1 cellular context compared by ENCODE assay signal in the genomic region with DNA sequence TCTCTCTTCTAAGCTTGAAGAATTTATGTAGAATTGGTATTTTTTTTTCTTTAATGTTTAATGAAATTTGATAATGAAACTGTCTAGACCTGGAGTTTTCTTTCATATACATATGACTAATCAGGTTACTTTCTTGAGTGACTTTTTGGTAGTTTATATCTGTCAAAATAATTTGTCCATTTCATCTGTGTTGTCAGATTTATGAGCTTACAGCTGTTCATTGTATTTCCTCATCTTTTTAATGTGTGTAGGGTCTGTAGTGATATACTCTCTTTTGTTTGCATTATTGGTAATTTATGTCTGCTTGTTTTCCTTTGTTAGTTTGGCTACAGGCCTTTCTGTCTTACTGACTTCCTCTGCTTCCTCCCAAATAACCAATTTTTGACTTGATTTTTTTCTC.
TF ChIP-seq lines count a peak whose summit lies in the region.

No MANE protein-coding gene starts in this region.

TF ChIP-seq in K562, 482 proteins besides CTCF, POLR2A, EP300 and RAD21:
- TF ChIP-seq ZNF318 (IDR thresholded peaks at IDR 0.05; ENCODE audit: borderline replicate concordance in 1 of 2, low read depth in 1 of 2) (no peak), PBX2 (CRISPR knock-in tag; IDR thresholded peaks at IDR 0.05; ENCODE audit: low read depth) (no peak), PBX2 (tag; conservative IDR thresholded peaks at IDR 0.05; ENCODE audit: low read depth) (peak; percentile 77), MEIS2 (IDR thresholded peaks at IDR 0.05; ENCODE audit: partially characterized antibody) (peak; percentile 68), ZBTB2 (IDR thresholded peaks at IDR 0.05) (no peak), CXXC5 (CRISPR knock-in tag; IDR thresholded peaks at IDR 0.05) (no peak), ZNF511 (CRISPR knock-in tag; IDR thresholded peaks at IDR 0.05) (no peak)
- TF ChIP-seq, protein P1, sequence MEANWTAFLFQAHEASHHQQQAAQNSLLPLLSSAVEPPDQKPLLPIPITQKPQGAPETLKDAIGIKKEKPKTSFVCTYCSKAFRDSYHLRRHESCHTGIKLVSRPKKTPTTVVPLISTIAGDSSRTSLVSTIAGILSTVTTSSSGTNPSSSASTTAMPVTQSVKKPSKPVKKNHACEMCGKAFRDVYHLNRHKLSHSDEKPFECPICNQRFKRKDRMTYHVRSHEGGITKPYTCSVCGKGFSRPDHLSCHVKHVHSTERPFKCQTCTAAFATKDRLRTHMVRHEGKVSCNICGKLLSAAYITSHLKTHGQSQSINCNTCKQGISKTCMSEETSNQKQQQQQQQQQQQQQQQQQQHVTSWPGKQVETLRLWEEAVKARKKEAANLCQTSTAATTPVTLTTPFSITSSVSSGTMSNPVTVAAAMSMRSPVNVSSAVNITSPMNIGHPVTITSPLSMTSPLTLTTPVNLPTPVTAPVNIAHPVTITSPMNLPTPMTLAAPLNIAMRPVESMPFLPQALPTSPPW (CRISPR knock-in tag; IDR thresholded peaks at IDR 0.05): no peak
- TF ChIP-seq, protein P2, sequence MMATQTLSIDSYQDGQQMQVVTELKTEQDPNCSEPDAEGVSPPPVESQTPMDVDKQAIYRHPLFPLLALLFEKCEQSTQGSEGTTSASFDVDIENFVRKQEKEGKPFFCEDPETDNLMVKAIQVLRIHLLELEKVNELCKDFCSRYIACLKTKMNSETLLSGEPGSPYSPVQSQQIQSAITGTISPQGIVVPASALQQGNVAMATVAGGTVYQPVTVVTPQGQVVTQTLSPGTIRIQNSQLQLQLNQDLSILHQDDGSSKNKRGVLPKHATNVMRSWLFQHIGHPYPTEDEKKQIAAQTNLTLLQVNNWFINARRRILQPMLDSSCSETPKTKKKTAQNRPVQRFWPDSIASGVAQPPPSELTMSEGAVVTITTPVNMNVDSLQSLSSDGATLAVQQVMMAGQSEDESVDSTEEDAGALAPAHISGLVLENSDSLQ (IDR thresholded peaks at IDR 0.05): peak; percentile 34
TF ChIP-seq in K562: peak in this region for 3.
